18 cellular contexts compared by ENCODE assay signal in the genomic region with DNA sequence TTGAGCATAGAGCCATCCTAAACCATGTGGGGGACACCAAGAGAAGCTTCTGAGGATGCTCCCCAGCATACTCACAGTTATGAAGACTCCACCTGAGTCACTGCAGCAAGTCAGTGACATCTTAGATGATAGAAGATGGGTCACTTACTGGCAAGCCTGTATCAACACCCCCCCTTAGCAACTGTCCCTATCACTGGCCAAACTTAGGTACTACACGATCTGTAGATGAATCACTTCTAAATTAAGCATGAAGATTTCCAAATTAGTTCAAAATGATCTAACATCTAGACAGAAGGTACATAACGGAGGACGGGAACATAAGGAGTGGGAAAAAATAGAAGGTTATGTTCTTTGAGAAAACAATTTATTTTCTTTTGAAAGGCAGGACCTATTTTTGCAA. TPM values are rescaled to one million over a fixed set of nuclear protein-coding genes. Genes with fewer than 3 reads are reported as not detected.
DNase-seq lines count a peak whose midpoint lies in the region; ATAC-seq and TF ChIP-seq lines count a peak whose summit lies in the region.
"Had no signal": no experiment of that assay in that cellular context is flagged by ENCODE, and none has a peak within 500 bp of the region (broad histone marks: within the 10 kb centered on the region; RNA-seq: fewer than 3 reads in every experiment).

No MANE protein-coding gene starts in this region.

- no peak overlapping the region for H3K4me2 ChIP-seq in osteoblast (ENCODE audit: insufficient read depth, low read length)

- no peak overlapping the region for H3K4me3 Mint-ChIP-seq in activated naive CD8-positive, alpha-beta T cell treated with anti-CD3 and anti-CD28 coated beads, Interleukin-2, amount 50 U/mL, for 24 hours
- H3K4me3 Mint-ChIP-seq: T-helper 1 cell treated with Interleukin-12 subunit alpha and Interleukin-12 subunit beta and Interleukin-4 antibody, amounts not matched to agents 30 μg/mL and 1 μg/mL, for 36 hours had no signal

- no peak overlapping the region for H2AFZ ChIP-seq in osteoblast (ENCODE audit: low read length)

- no peak overlapping the region for H3K27ac Mint-ChIP-seq in activated naive CD8-positive, alpha-beta T cell treated with anti-CD3 and anti-CD28 coated beads, Interleukin-2, amount 50 U/mL, for 24 hours
- H3K27ac Mint-ChIP-seq: T-helper 1 cell treated with Interleukin-12 subunit alpha and Interleukin-12 subunit beta and Interleukin-4 antibody, amounts not matched to agents 30 μg/mL and 1 μg/mL, for 36 hours had no signal

- peaks cover 2% of the 10 kb centered on the region for H3K27me3 Mint-ChIP-seq in activated naive CD8-positive, alpha-beta T cell treated with anti-CD3 and anti-CD28 coated beads, Interleukin-2, amount 50 U/mL, for 24 hours

- peak overlapping the region; percentile 40 to 44 for H3K27ac ChIP-seq in coronary artery
- peak overlapping the region; percentile 86 for H3K27ac ChIP-seq in osteoblast (ENCODE audit: low read depth, low read length)
- peak overlapping the region; percentile 89 to 100 for H3K27ac ChIP-seq in aorta (ENCODE audit: low read depth in 1 of 2, low read length in 2 of 2)
- H3K27ac ChIP-seq: C4-2B, VCaP had no signal

- intact Hi-C loops in aorta (cut with DNase I) = loop anchor here in 1 of 2 donors (2.0 kb wide), 1 partner anchor 30 kb away; no protein-coding TSS in a partner anchor

- TF ChIP-seq CTCF in coronary artery (IDR thresholded peaks at IDR 0.05) (no peak), osteoblast (IDR thresholded peaks at IDR 0.05; ENCODE audit: extremely low read depth, low read depth, low read length) (no peak)

- no peaks in the 10 kb centered on the region for H4K20me1 ChIP-seq in osteoblast (ENCODE audit: insufficient read depth, low read length)

- H3K4me1 ChIP-seq in osteoblast (ENCODE audit: insufficient read depth, low read length) = peaks cover 47% of the 10 kb centered on the region
- peaks cover 0 to 14% of the 10 kb centered on the region in 2 donors for H3K4me1 ChIP-seq in aorta (ENCODE audit: control insufficient read depth in 1 of 2, insufficient read depth in 2 of 2, low read length in 2 of 2)

- ATAC-seq in aorta (ENCODE audit: low FRiP score) (peak; percentile 39), HG02870 (IDR thresholded peaks at IDR 0.05; ENCODE audit: unreplicated experiment) (no peak)
- no peak for ATAC-seq in activated naive CD8-positive, alpha-beta T cell treated with anti-CD3 and anti-CD28 coated beads, Interleukin-2, amount 50 U/mL, for 24 hours
- ATAC-seq: sciatic nerve had no signal

- DNase-seq in SKM-1 treated with dmso at 0.1 percent for 144 hours (lab: John Stamatoyannopoulos, UW; ENCODE audit: unreplicated experiment) (peak; percentile 9), SKM-1 (lab: John Stamatoyannopoulos, UW; ENCODE audit: unreplicated experiment) (no peak), coronary artery (ENCODE audit: low spot score) (no peak), osteoblast (ENCODE audit: insufficient read length, low spot score, missing footprints) (peak; percentile 31), aorta (no peak), NCI-H2107 treated with DMSO at 0.1 percent for 48 hours (lab: John Stamatoyannopoulos, UW; ENCODE audit: unreplicated experiment) (no peak)
- DNase-seq in activated naive CD8-positive, alpha-beta T cell treated with anti-CD3 and anti-CD28 coated beads, Interleukin-2, amount 50 U/mL, for 24 hours = no peak
- DNase-seq: 8988T; activated CD4-positive, alpha-beta T cell treated with anti-CD3 and anti-CD28 coated beads, Interleukin-2, amount 50 U/mL, for 48 hours; activated naive CD4-positive, alpha-beta T cell treated with Interleukin-2 at 50 U/mL for 16 hours; DMS153; NCI-H1417 treated with DMSO at 0.1 percent for 48 hours; NCI-H2227 treated with DMSO at 0.1 percent for 48 hours had no signal

- no peaks in the 10 kb centered on the region for H3K79me2 ChIP-seq in osteoblast (ENCODE audit: insufficient read depth, low read length)

- H3K36me3 ChIP-seq in osteoblast (ENCODE audit: insufficient read depth, low read length) (no peaks in the 10 kb centered on the region), aorta (ENCODE audit: control insufficient read depth in 1 of 2, insufficient read depth in 2 of 2, low read length in 1 of 2) (no peaks in the 10 kb centered on the region)

- 3 to 9% methylated on average over 3 of the region's 3 CpGs for WGBS in aorta, 2 donors

- no peak overlapping the region for H3K4me3 ChIP-seq in coronary artery
- H3K4me3 ChIP-seq in osteoblast (ENCODE audit: insufficient read depth, low read length) = no peak overlapping the region
- no peak overlapping the region for H3K4me3 ChIP-seq in aorta (ENCODE audit: low read length in 2 of 2)

- H3K27me3 ChIP-seq in osteoblast (ENCODE audit: insufficient read depth, low read length) = no peaks in the 10 kb centered on the region
- H3K27me3 ChIP-seq in aorta (ENCODE audit: control insufficient read depth in 1 of 2, insufficient read depth in 2 of 2, low read length in 1 of 2) = no peaks in the 10 kb centered on the region

- no peaks in the 10 kb centered on the region for H3K9me3 Mint-ChIP-seq in activated naive CD8-positive, alpha-beta T cell treated with anti-CD3 and anti-CD28 coated beads, Interleukin-2, amount 50 U/mL, for 24 hours
- H3K9me3 Mint-ChIP-seq: T-helper 1 cell treated with Interleukin-12 subunit alpha and Interleukin-12 subunit beta and Interleukin-4 antibody, amounts not matched to agents 30 μg/mL and 1 μg/mL, for 36 hours had no signal

- H3K9me3 ChIP-seq in osteoblast (ENCODE audit: low read depth, low read length) (no peaks in the 10 kb centered on the region), aorta (ENCODE audit: control insufficient read depth, low read length) (no peaks in the 10 kb centered on the region)

- no peaks in the 10 kb centered on the region for H3K36me3 Mint-ChIP-seq in activated naive CD8-positive, alpha-beta T cell treated with anti-CD3 and anti-CD28 coated beads, Interleukin-2, amount 50 U/mL, for 24 hours (ENCODE audit: low read depth)

- H3K4me1 Mint-ChIP-seq in activated naive CD8-positive, alpha-beta T cell treated with anti-CD3 and anti-CD28 coated beads, Interleukin-2, amount 50 U/mL, for 24 hours = no peaks in the 10 kb centered on the region

RNA-seq across cellular contexts. Expression of a gene that starts 13.2 kb away (rescaled TPM):
- total RNA-seq in osteoblast = 213 and 294 TPM in 2 replicates
- 1,000 to 10,000 TPM in 1 of 2 donors, 100 to 1,000 TPM in 1; 192 to 1,289 TPM for total RNA-seq in aorta
- 100 to 1,000 TPM; 347 to 416 TPM for polyA plus RNA-seq in aorta

Comparison
In these comparisons a context has a peak if more than half of its experiments do, and no peak if none do; other contexts are left out.
1. DNase-seq: peak in SKM-1 treated with dmso at 0.1 percent for 144 hours (single experiment) and osteoblast (single experiment); none in SKM-1 (single experiment), coronary artery (single experiment), aorta (0 of 2), activated naive CD8-positive, alpha-beta T cell treated with anti-CD3 and anti-CD28 coated beads, Interleukin-2, amount 50 U/mL, for 24 hours (single experiment) and NCI-H2107 treated with DMSO at 0.1 percent for 48 hours (single experiment).
2. H3K27ac ChIP-seq: peak in every context shown above with its lines; median percentile 94 in aorta; 86 in osteoblast; 42 in coronary artery.